In the genomic region with DNA sequence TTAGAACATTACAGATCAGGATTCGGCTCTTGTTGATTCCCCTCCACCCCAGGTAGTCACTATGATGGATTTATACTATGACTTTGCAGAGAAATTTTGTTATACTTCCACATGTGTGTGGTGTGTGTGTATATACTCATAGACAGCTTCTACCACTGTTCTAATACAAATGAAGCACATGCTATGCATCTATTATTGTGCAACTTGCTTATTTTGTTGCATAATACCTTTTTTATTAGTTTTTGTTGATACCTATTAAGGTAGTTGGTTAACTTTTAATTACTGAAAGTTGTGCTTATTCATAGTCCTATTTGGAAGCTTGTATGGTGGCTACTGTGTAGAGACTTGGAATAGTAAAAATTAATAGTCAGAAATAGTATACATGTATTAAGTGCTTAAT, we compare ENCODE assay signal across 26 cellular contexts.
A peak's percentile ranks its signal among the peaks of the same experiment; 100 is the strongest.
DNase-seq lines count a peak whose midpoint lies in the region; ATAC-seq, FAIRE-seq and TF ChIP-seq lines count a peak whose summit lies in the region.
"Had no signal": no experiment of that assay in that cellular context is flagged by ENCODE, and none has a peak within 500 bp of the region (broad histone marks: within the 10 kb centered on the region; RNA-seq: fewer than 3 reads in every experiment).

No MANE protein-coding gene starts in this region.

- no peaks in the 10 kb centered on the region for H3K27me3 ChIP-seq in HepG2 (ENCODE audit: control insufficient read depth in 1 of 2, insufficient read depth in 2 of 2, low read length in 2 of 2)
- no peaks in the 10 kb centered on the region for H3K27me3 ChIP-seq in right lobe of liver
- no peaks in the 10 kb centered on the region for H3K27me3 ChIP-seq in IMR-90 (ENCODE audit: control insufficient read depth, insufficient read depth, low read length)
- H3K27me3 ChIP-seq in K562 (ENCODE audit: control insufficient read depth in 2 of 2, insufficient read depth in 2 of 2, low read length in 2 of 2), result no peaks in the 10 kb centered on the region

- no peak overlapping the region for H2BK20ac ChIP-seq in IMR-90 (ENCODE audit: low read depth, low read length)

- H3K4me1 ChIP-seq in HepG2 (ENCODE audit: insufficient read depth, low read length) (no peaks in the 10 kb centered on the region), right lobe of liver (no peaks in the 10 kb centered on the region), IMR-90 (ENCODE audit: control insufficient read depth, insufficient read depth, low read length) (no peaks in the 10 kb centered on the region), K562 (replicated peaks in 1 of 2; ENCODE audit: control insufficient read depth in 2 of 2, insufficient read depth in 2 of 2, low read length in 2 of 2) (no peaks in the 10 kb centered on the region)
- H3K4me1 ChIP-seq: A549, Caco-2 had no signal

- no peak overlapping the region for H4K8ac ChIP-seq in IMR-90 (ENCODE audit: low read depth in 2 of 2, low read length in 2 of 2)

- H3K4me2 ChIP-seq in HepG2 (ENCODE audit: low read depth, low read length) (no peak overlapping the region), IMR-90 (ENCODE audit: low read depth, low read length) (no peak overlapping the region), K562 (ENCODE audit: insufficient read depth, low read length) (no peak overlapping the region)
- H3K4me2 ChIP-seq: A549 had no signal

- BruUV-seq in HepG2 (replicated peaks; lab: Mats Ljungman, UMichigan) (no TSS peak), IMR-90 (replicated peaks; lab: Mats Ljungman, UMichigan) (no TSS peak), K562 (replicated peaks; lab: Mats Ljungman, UMichigan) (no TSS peak)

- no peak overlapping the region for H3K14ac ChIP-seq in IMR-90 (replicated peaks; ENCODE audit: low read depth, low read length)

- H3K9me3 ChIP-seq in HepG2 (ENCODE audit: low read length) (no peaks in the 10 kb centered on the region), right lobe of liver (no peaks in the 10 kb centered on the region), IMR-90 (ENCODE audit: control insufficient read depth, insufficient read depth, low read length) (peaks cover 12% of the 10 kb centered on the region; the same call in 1 of the 2 replicates), K562 (replicated peaks; ENCODE audit: control insufficient read depth, insufficient read depth, low read depth, low read length) (no peaks in the 10 kb centered on the region)
- H3K9me3 ChIP-seq: A549, Caco-2 had no signal

- FAIRE-seq in HepG2 (lab: Jason Lieb, UNC) (no peak), K562 (lab: Jason Lieb, UNC) (no peak)
- FAIRE-seq: A549, D721Med, GM12878, GM12892, GM18507 had no signal

- TF ChIP-seq POLR2A in HepG2 (IDR thresholded peaks at IDR 0.05; ENCODE audit: insufficient read depth in 1 of 2, low read depth in 2 of 2, low read length in 2 of 2) (no peak), right lobe of liver (IDR thresholded peaks at IDR 0.05) (no peak), IMR-90 (IDR thresholded peaks at IDR 0.05; ENCODE audit: low read depth, low read length) (no peak), K562 (conservative IDR thresholded peaks at IDR 0.05) (no peak)

- ATAC-seq in HepG2, result no peak
- ATAC-seq in right lobe of liver, result no peak
- no peak for ATAC-seq in IMR-90 (ENCODE audit: low read depth)
- ATAC-seq in K562, result no peak
- no peak for ATAC-seq in activated CD4-positive, alpha-beta T cell treated with anti-CD3 and anti-CD28 coated beads for 36 hours
- ATAC-seq: A549; CD8-positive, alpha-beta T cell; GM12878 had no signal

- H2BK5ac ChIP-seq in IMR-90 (ENCODE audit: low read depth, low read length, poor library complexity, severe bottlenecking), result no peak overlapping the region

- H3K27me3 Mint-ChIP-seq in activated CD4-positive, alpha-beta T cell treated with anti-CD3 and anti-CD28 coated beads for 36 hours, result peaks cover 13% of the 10 kb centered on the region

- 3% methylated on average over 1 of the region's 1 CpG for WGBS in HepG2 (ENCODE audit: low lambda C conversion rate)
- 27% methylated on average over 1 of the region's 1 CpG for WGBS in right lobe of liver (ENCODE audit: insufficient coverage, low coverage, low lambda C conversion rate, missing lambda C conversion rate)
- WGBS in IMR-90 (ENCODE audit: extremely low coverage in 2 of 2, insufficient read length in 1 of 2), 2 experiments, result no CpG with 5 or more reads among the region's 1 CpG
- 0% methylated on average over 1 of the region's 1 CpG for WGBS in K562 (ENCODE audit: insufficient coverage, low coverage, missing lambda C conversion rate)

- H3K4ac ChIP-seq in IMR-90 (ENCODE audit: low read depth, low read length), result no peak overlapping the region

- H3K4me3 Mint-ChIP-seq in activated CD4-positive, alpha-beta T cell treated with anti-CD3 and anti-CD28 coated beads for 36 hours, result no peak overlapping the region
- H3K4me3 Mint-ChIP-seq: B cell; CD4-positive, alpha-beta T cell; CD8-positive, alpha-beta T cell had no signal

- TF ChIP-seq RAD21 in HepG2 (CRISPR knock-in tag; IDR thresholded peaks at IDR 0.05) (no peak), IMR-90 (IDR thresholded peaks at IDR 0.05; ENCODE audit: low read length) (no peak), K562 (CRISPR knock-in tag; conservative IDR thresholded peaks at IDR 0.05 in 1 of 2, IDR thresholded peaks at IDR 0.05 in 1 of 2) (no peak)

- H2AK9ac ChIP-seq in IMR-90 (replicated peaks; ENCODE audit: low read depth, low read length, poor library complexity), result no peak overlapping the region

- H2AFZ ChIP-seq in HepG2 (ENCODE audit: low read length) (no peak overlapping the region), IMR-90 (replicated peaks; ENCODE audit: low read length, poor library complexity) (no peak overlapping the region), K562 (ENCODE audit: low read depth, low read length) (no peak overlapping the region)

- TF ChIP-seq CTCF in HepG2 (CRISPR knock-in tag; IDR thresholded peaks at IDR 0.05), result no peak
- TF ChIP-seq CTCF in right lobe of liver (IDR thresholded peaks at IDR 0.05), result no peak
- TF ChIP-seq CTCF in IMR-90 (conservative IDR thresholded peaks at IDR 0.05; ENCODE audit: low read depth, low read length), result no peak
- TF ChIP-seq CTCF in K562 (IDR thresholded peaks at IDR 0.05 in 2 of 3, conservative IDR thresholded peaks at IDR 0.05 in 1 of 3; ENCODE audit: insufficient read depth in 2 of 3, low read depth in 1 of 3, low read length in 3 of 3), result no peak

- H3K79me2 ChIP-seq in HepG2 (ENCODE audit: insufficient read depth, low read length) (no peaks in the 10 kb centered on the region), K562 (ENCODE audit: control insufficient read depth, insufficient read depth, low read length) (no peaks in the 10 kb centered on the region)

- no peak overlapping the region for H3K23ac ChIP-seq in IMR-90 (ENCODE audit: low read depth, low read length)

- no peak overlapping the region for H2BK15ac ChIP-seq in IMR-90 (ENCODE audit: low read depth, low read length)

- H3K27ac ChIP-seq in HepG2 (ENCODE audit: extremely low read length, insufficient read depth, low read length) (no peak overlapping the region), right lobe of liver (no peak overlapping the region), IMR-90 (ENCODE audit: insufficient read depth, low read length) (no peak overlapping the region), K562 (ENCODE audit: extremely low read depth, low read depth, low read length) (no peak overlapping the region)
- H3K27ac ChIP-seq: 22Rv1, A549, C4-2B had no signal

- no peaks in the 10 kb centered on the region for H3K9me3 Mint-ChIP-seq in activated CD4-positive, alpha-beta T cell treated with anti-CD3 and anti-CD28 coated beads for 36 hours (ENCODE audit: low read depth)
- H3K9me3 Mint-ChIP-seq: CD8-positive, alpha-beta T cell had no signal

- dilution Hi-C loops in IMR-90 (cut with HindIII; ENCODE audit: low sequenced_read_pairs, unreplicated experiment), result no loop called here

- no peaks in the 10 kb centered on the region for H3K9me1 ChIP-seq in IMR-90 (ENCODE audit: insufficient read depth, low read length)
- H3K9me1 ChIP-seq in K562 (ENCODE audit: control insufficient read depth, insufficient read depth, low read length), result no peaks in the 10 kb centered on the region

- H3K36me3 ChIP-seq in HepG2 (replicated peaks in 1 of 2; ENCODE audit: control insufficient read depth in 1 of 2, insufficient read depth in 2 of 2, low read length in 2 of 2) (no peaks in the 10 kb centered on the region), right lobe of liver (no peaks in the 10 kb centered on the region), IMR-90 (ENCODE audit: control insufficient read depth, insufficient read depth, low read length) (no peaks in the 10 kb centered on the region), K562 (ENCODE audit: control insufficient read depth, insufficient read depth, low read length) (no peaks in the 10 kb centered on the region)

- no peak overlapping the region for H3K18ac ChIP-seq in IMR-90 (ENCODE audit: low read depth, low read length)

- no peaks in the 10 kb centered on the region for H3K36me3 Mint-ChIP-seq in activated CD4-positive, alpha-beta T cell treated with anti-CD3 and anti-CD28 coated beads for 36 hours (ENCODE audit: low read depth)
- H3K36me3 Mint-ChIP-seq: CD8-positive, alpha-beta T cell had no signal

- TF ChIP-seq EP300 in HepG2 (IDR thresholded peaks at IDR 0.05; ENCODE audit: low read depth in 2 of 2, low read length in 2 of 2) (no peak), HepG2 (CRISPR knock-in tag; IDR thresholded peaks at IDR 0.05; ENCODE audit: borderline replicate concordance) (no peak), K562 (IDR thresholded peaks at IDR 0.05; ENCODE audit: low read length) (no peak)

- no peak overlapping the region for H2AK5ac ChIP-seq in IMR-90 (ENCODE audit: low read depth, low read length)

- DNase-seq in HepG2 (ENCODE audit: low spot score), result no peak
- DNase-seq in right lobe of liver, result no peak
- no peak for DNase-seq in IMR-90
- DNase-seq in K562 (ENCODE audit: extremely low read depth in 1 of 4, low spot score in 3 of 4), result no peak
- peak; percentile 37 for DNase-seq in renal cortical epithelial cell (ENCODE audit: low read depth)
- DNase-seq in NOMO-1 treated with DMSO at 0.1 percent for 48 hours (lab: John Stamatoyannopoulos, UW; ENCODE audit: unreplicated experiment), result no peak
- no peak for DNase-seq in activated CD4-positive, alpha-beta T cell treated with anti-CD3 and anti-CD28 coated beads for 36 hours
- no peak for DNase-seq in NCI-H1694 treated with DMSO at 0.1 percent for 48 hours (lab: John Stamatoyannopoulos, UW)
- DNase-seq: AML-193; Caco-2; Calu3; CD4-positive, alpha-beta T cell; CD8-positive, alpha-beta T cell; DMS 273 treated with DMSO at 0.1 percent for 48 hours; DMS153; DMS53; DND-41; EL had no signal

- H3K27ac Mint-ChIP-seq in activated CD4-positive, alpha-beta T cell treated with anti-CD3 and anti-CD28 coated beads for 36 hours, result no peak overlapping the region
- H3K27ac Mint-ChIP-seq: B cell; CD4-positive, alpha-beta T cell; CD8-positive, alpha-beta T cell had no signal

- no peak overlapping the region for H3K56ac ChIP-seq in IMR-90 (ENCODE audit: extremely low read depth, insufficient read depth, low read length)

- in situ Hi-C loops in HepG2 (cut with HindIII; ENCODE audit: extremely low pct_ligation_motif_present, low pct_unique_long_range_greater_than_20kb) (no loop called here), IMR-90 (cut with MboI; ENCODE audit: low sequenced_read_pairs) (no loop called here), K562 (cut with MboI) (no loop called here)

- H4K20me1 ChIP-seq in HepG2 (ENCODE audit: insufficient read depth, low read length) (no peaks in the 10 kb centered on the region), IMR-90 (ENCODE audit: insufficient read depth, low read length) (no peaks in the 10 kb centered on the region), K562 (replicated peaks; ENCODE audit: control insufficient read depth, insufficient read depth, low read length) (no peaks in the 10 kb centered on the region)

- intact Hi-C loops in HepG2 (cut with micrococcal nuclease; ENCODE audit: unreplicated experiment), result no loop called here
- intact Hi-C loops in right lobe of liver (cut with DNase I), result no loop called here
- intact Hi-C loops in IMR-90 (cut with micrococcal nuclease), result no loop called here
- intact Hi-C loops in K562 (cut with micrococcal nuclease), result no loop called here
- intact Hi-C loops in activated CD4-positive, alpha-beta T cell treated with anti-CD3 and anti-CD28 coated beads for 36 hours (cut with DNase I, micrococcal nuclease), result no loop called here

- H3K4me3 ChIP-seq in HepG2 (replicated peaks in 1 of 3; ENCODE audit: insufficient read depth in 1 of 3, low read depth in 2 of 3, low read length in 3 of 3) (no peak overlapping the region), right lobe of liver (no peak overlapping the region), IMR-90 (ENCODE audit: insufficient read depth, low read depth, low read length) (no peak overlapping the region), K562 (no peak overlapping the region)
- H3K4me3 ChIP-seq: A549, GM12878 had no signal

- no peaks in the 10 kb centered on the region for H3K4me1 Mint-ChIP-seq in activated CD4-positive, alpha-beta T cell treated with anti-CD3 and anti-CD28 coated beads for 36 hours
- H3K4me1 Mint-ChIP-seq: B cell had no signal

- no peak overlapping the region for H4K5ac ChIP-seq in IMR-90 (ENCODE audit: low read depth, low read length)

- H2BK120ac ChIP-seq in IMR-90 (ENCODE audit: low read depth, low read length), result no peak overlapping the region

- POLR2A ChIA-PET in HepG2 (lab: Yijun Ruan, JAX) (no interaction called here), IMR-90 (lab: Charles Lee; ENCODE audit: unreplicated experiment) (no interaction called here), K562 (lab: Yijun Ruan, JAX) (no interaction called here)
- POLR2A ChIA-PET in activated CD4-positive, alpha-beta T cell treated with anti-CD3 and anti-CD28 coated beads for 36 hours (lab: Charles Lee), result no interaction called here

- no peaks in the 10 kb centered on the region for H3K79me1 ChIP-seq in IMR-90 (ENCODE audit: low read depth in 1 of 2, low read length in 2 of 2)

- no peak overlapping the region for H3K9ac ChIP-seq in HepG2 (ENCODE audit: insufficient read depth, low read depth, low read length)
- H3K9ac ChIP-seq in IMR-90 (ENCODE audit: low read depth, low read length), result no peak overlapping the region
- H3K9ac ChIP-seq in K562 (ENCODE audit: insufficient read depth in 1 of 2, low read depth in 2 of 2, low read length in 2 of 2), result no peak overlapping the region

- CTCF ChIA-PET in HepG2 (lab: Yijun Ruan, JAX; ENCODE audit: low intra/inter-chr PET ratio, low total read pairs), result no interaction called here
- CTCF ChIA-PET in IMR-90 (lab: Yijun Ruan, JAX), result interaction anchor here (0.6 kb wide), 1 partner anchor 20 kb away, joined by 3 read pairs; no protein-coding TSS in a partner anchor
- CTCF ChIA-PET in K562 (lab: Yijun Ruan, JAX; ENCODE audit: low intra/inter-chr PET ratio), result no interaction called here
- CTCF ChIA-PET in activated CD4-positive, alpha-beta T cell treated with anti-CD3 and anti-CD28 coated beads for 36 hours (lab: Charles Lee), result no interaction called here

- no peak overlapping the region for H4K91ac ChIP-seq in IMR-90 (ENCODE audit: insufficient read depth, low read depth, low read length)

Comparison
In these comparisons a context has a peak if more than half of its experiments do, and no peak if none do; other contexts are left out.
1. Of the 241 proteins assayed by ChIP-seq in both HepG2 and K562: peak only in HepG2: none; only in K562: CEBPG; in both: CEBPB; in neither: 239.